7 cellular contexts compared by ENCODE assay signal in genomic region chr19:21901861-21902260, GRCh38.
"Had no signal": no experiment of that assay in that cellular context is flagged by ENCODE, and none has a peak within 500 bp of the region (broad histone marks: within the 10 kb centered on the region; RNA-seq: fewer than 3 reads in every experiment).

No MANE protein-coding gene starts in this region.

- DNase-seq: IMR-90, KBM-7, KG1 had no signal

- H3K4me3 ChIP-seq: K562 had no signal

- FAIRE-seq: HTR-8/SVneo, K562 had no signal

- H3K27ac ChIP-seq: HL-60, KMS-11 had no signal

- H3K4me2 ChIP-seq: KMS-11 had no signal

- ATAC-seq: K562 had no signal

- H3K9ac ChIP-seq: KMS-11 had no signal
